Comparison of ENCODE assay signal across 15 cellular contexts in genomic region chr10:21100190-21100589, GRCh38.
DNase-seq lines count a peak whose midpoint lies in the region; ATAC-seq and TF ChIP-seq lines count a peak whose summit lies in the region.
"Had no signal": no experiment of that assay in that cellular context is flagged by ENCODE, and none has a peak within 500 bp of the region (broad histone marks: within the 10 kb centered on the region; RNA-seq: fewer than 3 reads in every experiment).

No MANE protein-coding gene starts in this region.

- intact Hi-C loops in Caco-2 (cut with micrococcal nuclease; ENCODE audit: unreplicated experiment) (no loop called here), lower leg skin (cut with DNase I; ENCODE audit: low total_unique reads) (no loop called here)

- H3K4me3 ChIP-seq in Caco-2 (ENCODE audit: low read depth, low read length) (no peak overlapping the region), endodermal cell (ENCODE audit: low read length) (no peak overlapping the region), lower leg skin (ENCODE audit: low read depth, poor library complexity, severe bottlenecking) (no peak overlapping the region)
- H3K4me3 ChIP-seq: right atrium auricular region had no signal

- 70 to 88% methylated on average over 7 to 12 of the region's 12 CpGs for WGBS in endodermal cell (ENCODE audit: insufficient coverage in 1 of 2, insufficient read length in 1 of 2), 2 experiments
- WGBS in lower leg skin, 2 donors = 66 to 81% methylated on average over 12 of the region's 12 CpGs

- H3K27ac ChIP-seq in endodermal cell (ENCODE audit: low read depth, low read length) = peak overlapping the region; percentile 90
- H3K27ac ChIP-seq: right atrium auricular region had no signal

- POLR2A ChIA-PET in Caco-2 (lab: Charles Lee) = no interaction called here

- H3K4me1 ChIP-seq in Caco-2 = peaks cover 19% of the 10 kb centered on the region
- no peaks in the 10 kb centered on the region for H3K4me1 ChIP-seq in endodermal cell (ENCODE audit: control insufficient read depth, insufficient read depth, low read length)
- H3K4me1 ChIP-seq: right atrium auricular region had no signal

- H3K27me3 ChIP-seq in Caco-2 (replicated peaks; ENCODE audit: control insufficient read depth, insufficient read depth, low read length) (no peaks in the 10 kb centered on the region), endodermal cell (ENCODE audit: control insufficient read depth, insufficient read depth, low read length, poor library complexity, severe bottlenecking) (no peaks in the 10 kb centered on the region)
- H3K27me3 ChIP-seq: right atrium auricular region had no signal

- H3K4me3 Mint-ChIP-seq in Caco-2 (ENCODE audit: unreplicated experiment) (no peak overlapping the region), endodermal cell (no peak overlapping the region)
- no peak overlapping the region for H3K4me3 Mint-ChIP-seq in activated naive CD8-positive, alpha-beta T cell treated with anti-CD3 and anti-CD28 coated beads, Interleukin-2, amount 50 U/mL, for 24 hours
- H3K4me3 Mint-ChIP-seq in activated T-helper 17 cell treated with anti-CD3 and anti-CD28 coated beads, Interleukin-2, amount 50 U/mL, for 72 hours = no peak overlapping the region
- H3K4me3 Mint-ChIP-seq: activated naive CD8-positive, alpha-beta T cell treated with anti-CD3 and anti-CD28 coated beads, Interleukin-2, amount 10 ng/mL, durations not matched to agents 7 days and 5 days; B cell; nephron had no signal

- H3K27ac Mint-ChIP-seq in Caco-2 (ENCODE audit: unreplicated experiment) (peak overlapping the region; percentile 96), endodermal cell (no peak overlapping the region)
- H3K27ac Mint-ChIP-seq in activated naive CD8-positive, alpha-beta T cell treated with anti-CD3 and anti-CD28 coated beads, Interleukin-2, amount 50 U/mL, for 24 hours = peak overlapping the region; percentile 52
- H3K27ac Mint-ChIP-seq in activated T-helper 17 cell treated with anti-CD3 and anti-CD28 coated beads, Interleukin-2, amount 50 U/mL, for 72 hours = no peak overlapping the region
- H3K27ac Mint-ChIP-seq: activated naive CD8-positive, alpha-beta T cell treated with anti-CD3 and anti-CD28 coated beads, Interleukin-2, amount 10 ng/mL, durations not matched to agents 7 days and 5 days; B cell had no signal

- H3K27me3 Mint-ChIP-seq in Caco-2 (ENCODE audit: insufficient read depth, unreplicated experiment) (no peaks in the 10 kb centered on the region), endodermal cell (ENCODE audit: insufficient read depth) (no peaks in the 10 kb centered on the region)
- H3K27me3 Mint-ChIP-seq in activated naive CD8-positive, alpha-beta T cell treated with anti-CD3 and anti-CD28 coated beads, Interleukin-2, amount 50 U/mL, for 24 hours = no peaks in the 10 kb centered on the region
- H3K27me3 Mint-ChIP-seq in activated T-helper 17 cell treated with anti-CD3 and anti-CD28 coated beads, Interleukin-2, amount 50 U/mL, for 72 hours = no peaks in the 10 kb centered on the region
- H3K27me3 Mint-ChIP-seq: B cell had no signal

- no peaks in the 10 kb centered on the region for H3K9me3 Mint-ChIP-seq in Caco-2 (ENCODE audit: unreplicated experiment)
- no peaks in the 10 kb centered on the region for H3K9me3 Mint-ChIP-seq in activated naive CD8-positive, alpha-beta T cell treated with anti-CD3 and anti-CD28 coated beads, Interleukin-2, amount 50 U/mL, for 24 hours
- no peaks in the 10 kb centered on the region for H3K9me3 Mint-ChIP-seq in endodermal cell
- no peaks in the 10 kb centered on the region for H3K9me3 Mint-ChIP-seq in activated T-helper 17 cell treated with anti-CD3 and anti-CD28 coated beads, Interleukin-2, amount 50 U/mL, for 72 hours
- H3K9me3 Mint-ChIP-seq: activated naive CD8-positive, alpha-beta T cell treated with anti-CD3 and anti-CD28 coated beads, Interleukin-2, amount 10 ng/mL, durations not matched to agents 7 days and 5 days had no signal

- TF ChIP-seq POLR2A in lower leg skin (IDR thresholded peaks at IDR 0.05) = no peak

- H3K9ac ChIP-seq in endodermal cell (ENCODE audit: extremely low read depth, low read length, poor library complexity, severe bottlenecking) = no peak overlapping the region

- BruUV-seq in Caco-2 (replicated peaks; lab: Mats Ljungman, UMichigan) = no TSS peak

- H3K36me3 Mint-ChIP-seq in Caco-2 (ENCODE audit: insufficient read depth, unreplicated experiment) = peaks cover 13% of the 10 kb centered on the region
- no peaks in the 10 kb centered on the region for H3K36me3 Mint-ChIP-seq in activated naive CD8-positive, alpha-beta T cell treated with anti-CD3 and anti-CD28 coated beads, Interleukin-2, amount 50 U/mL, for 24 hours (ENCODE audit: low read depth)
- H3K36me3 Mint-ChIP-seq in endodermal cell (ENCODE audit: low read depth) = peaks cover 8% of the 10 kb centered on the region
- no peaks in the 10 kb centered on the region for H3K36me3 Mint-ChIP-seq in activated T-helper 17 cell treated with anti-CD3 and anti-CD28 coated beads, Interleukin-2, amount 50 U/mL, for 72 hours (ENCODE audit: low read depth)
- H3K36me3 Mint-ChIP-seq: activated naive CD8-positive, alpha-beta T cell treated with anti-CD3 and anti-CD28 coated beads, Interleukin-2, amount 10 ng/mL, durations not matched to agents 7 days and 5 days had no signal

- H3K9me3 ChIP-seq in Caco-2 = no peaks in the 10 kb centered on the region
- no peaks in the 10 kb centered on the region for H3K9me3 ChIP-seq in endodermal cell (ENCODE audit: control insufficient read depth, low read length)
- H3K9me3 ChIP-seq: right atrium auricular region had no signal

- CTCF ChIA-PET in Caco-2 (lab: Charles Lee) = no interaction called here

- no peaks in the 10 kb centered on the region for H3K36me3 ChIP-seq in Caco-2 (ENCODE audit: control insufficient read depth, insufficient read depth, low read length)
- no peaks in the 10 kb centered on the region for H3K36me3 ChIP-seq in endodermal cell (ENCODE audit: control insufficient read depth, insufficient read depth, low read length)
- H3K36me3 ChIP-seq: right atrium auricular region had no signal

- no peak for TF ChIP-seq CTCF in Caco-2 (IDR thresholded peaks at IDR 0.05; ENCODE audit: insufficient read depth in 1 of 2, low read depth in 1 of 2, low read length in 1 of 2, severe bottlenecking in 1 of 2, unreplicated experiment in 1 of 2)
- no peak for TF ChIP-seq CTCF in endodermal cell (conservative IDR thresholded peaks at IDR 0.05)
- no peak for TF ChIP-seq CTCF in lower leg skin (IDR thresholded peaks at IDR 0.05)

- no peak for ATAC-seq in activated naive CD8-positive, alpha-beta T cell treated with anti-CD3 and anti-CD28 coated beads, Interleukin-2, amount 50 U/mL, for 24 hours
- ATAC-seq in HG03097 (IDR thresholded peaks at IDR 0.05; ENCODE audit: low FRiP score, unreplicated experiment) = no peak
- ATAC-seq in activated T-helper 17 cell treated with anti-CD3 and anti-CD28 coated beads, Interleukin-2, amount 50 U/mL, for 72 hours (replicated peaks) = no peak

- DNase-seq in Caco-2 = no peak
- no peak for DNase-seq in activated naive CD8-positive, alpha-beta T cell treated with anti-CD3 and anti-CD28 coated beads, Interleukin-2, amount 50 U/mL, for 24 hours
- DNase-seq in endodermal cell = no peak
- DNase-seq in retina = peak; percentile 57
- no peak for DNase-seq in DMS79 treated with DMSO at 0.1 percent for 48 hours (lab: John Stamatoyannopoulos, UW)
- no peak for DNase-seq in lower leg skin (ENCODE audit: low spot score in 2 of 2)
- DNase-seq: activated naive CD8-positive, alpha-beta T cell treated with anti-CD3 and anti-CD28 coated beads, Interleukin-2, amount 10 ng/mL, durations not matched to agents 7 days and 5 days; DMS 273 treated with DMSO at 0.1 percent for 48 hours; NCI-H1694 treated with DMSO at 0.1 percent for 48 hours; NCI-H526 treated with DMSO at 0.1 percent for 48 hours had no signal

- H3K4me1 Mint-ChIP-seq in Caco-2 (ENCODE audit: low read depth, unreplicated experiment) = peaks cover 39% of the 10 kb centered on the region
- peaks cover 20% of the 10 kb centered on the region for H3K4me1 Mint-ChIP-seq in activated naive CD8-positive, alpha-beta T cell treated with anti-CD3 and anti-CD28 coated beads, Interleukin-2, amount 50 U/mL, for 24 hours
- no peaks in the 10 kb centered on the region for H3K4me1 Mint-ChIP-seq in endodermal cell
- no peaks in the 10 kb centered on the region for H3K4me1 Mint-ChIP-seq in activated T-helper 17 cell treated with anti-CD3 and anti-CD28 coated beads, Interleukin-2, amount 50 U/mL, for 72 hours
- H3K4me1 Mint-ChIP-seq: activated naive CD8-positive, alpha-beta T cell treated with anti-CD3 and anti-CD28 coated beads, Interleukin-2, amount 10 ng/mL, durations not matched to agents 7 days and 5 days; B cell had no signal

Comparison
In these comparisons a context has a peak if more than half of its experiments do, and no peak if none do; other contexts are left out.
1. H3K27ac Mint-ChIP-seq: peak in Caco-2 (single experiment) and activated naive CD8-positive, alpha-beta T cell treated with anti-CD3 and anti-CD28 coated beads, Interleukin-2, amount 50 U/mL, for 24 hours (single experiment); none in endodermal cell (single experiment) and activated T-helper 17 cell treated with anti-CD3 and anti-CD28 coated beads, Interleukin-2, amount 50 U/mL, for 72 hours (single experiment).